ENCODE assay signal across 8 cellular contexts in the genomic region with DNA sequence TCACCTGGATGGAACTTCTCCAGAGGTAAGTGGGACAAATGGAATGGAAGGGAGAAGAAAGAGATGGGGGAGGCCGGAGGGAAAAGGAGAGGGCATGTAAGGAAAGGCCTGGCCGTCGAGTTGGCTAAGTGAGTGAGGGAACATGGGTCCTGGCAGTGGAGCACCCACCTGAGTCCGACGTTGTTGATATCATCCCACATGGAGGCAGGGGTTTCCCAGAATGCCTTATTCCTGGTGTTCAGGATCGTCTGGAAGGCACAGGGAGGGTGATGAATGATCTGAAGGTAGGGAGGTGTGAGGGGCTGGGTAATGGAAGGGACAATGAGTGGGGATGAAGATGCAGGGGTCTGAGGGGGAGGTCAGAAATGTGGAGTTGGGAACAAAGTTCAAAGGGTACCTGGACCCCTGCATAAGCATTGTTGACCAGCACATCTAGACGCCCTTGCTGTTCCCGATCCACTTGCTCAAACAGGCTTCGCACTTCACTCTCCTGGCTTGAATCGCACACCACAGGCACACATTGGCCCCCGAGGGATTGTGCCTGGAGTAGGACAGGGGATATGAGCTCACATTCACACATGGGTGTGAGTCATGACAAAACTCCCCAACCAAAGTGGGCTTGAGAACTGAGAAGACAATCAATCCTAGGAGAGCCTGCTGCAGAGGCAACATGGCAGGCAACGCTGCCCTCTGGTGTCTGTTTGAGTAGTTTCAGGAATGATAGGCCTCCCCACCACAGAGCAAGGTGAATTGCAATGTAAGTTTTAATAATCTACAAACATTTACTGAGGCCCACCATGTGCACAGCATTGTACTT. TPM values are rescaled to one million over a fixed set of nuclear protein-coding genes. Genes with fewer than 3 reads are reported as not detected.
A peak's percentile ranks its signal among the peaks of the same experiment; 100 is the strongest.
DNase-seq lines count a peak whose midpoint lies in the region; ATAC-seq and TF ChIP-seq lines count a peak whose summit lies in the region.

No MANE protein-coding gene starts in this region.

- H3K4me1 ChIP-seq in naive thymus-derived CD4-positive, alpha-beta T cell (ENCODE audit: control insufficient read depth in 2 of 2, insufficient read depth in 2 of 2, low read length in 2 of 2) = peaks cover 19 to 39% of the 10 kb centered on the region in 2 donors

- intact Hi-C loops in naive thymus-derived CD4-positive, alpha-beta T cell (cut with micrococcal nuclease) = loop anchor here (1.0 to 5.0 kb wide), 8 partner anchors 12 to 284 kb away; a partner anchor contains a TSS

- peaks cover 0 to 26% (median 13%) of the 10 kb centered on the region in 5 donors for H3K36me3 Mint-ChIP-seq in naive thymus-derived CD4-positive, alpha-beta T cell
- peaks cover 40% of the 10 kb centered on the region for H3K36me3 Mint-ChIP-seq in stimulated activated naive CD8-positive, alpha-beta T cell treated with anti-CD3 and anti-CD28 coated beads, Interleukin-15, Interleukin-2, amounts not matched to agents 100 ng/mL and 50 ng/mL, for 24 hours (ENCODE audit: low read depth)

- CTCF ChIA-PET in BJ (lab: Yijun Ruan, JAX) = interaction anchor here (0.7 to 9.8 kb wide), 23 partner anchors 8 to 239 kb away, joined by 3 to 205 read pairs (median 6); a partner anchor contains a TSS
- CTCF ChIA-PET in naive thymus-derived CD4-positive, alpha-beta T cell (lab: Charles Lee) = interaction anchor here (0.7 to 9.4 kb wide), 16 partner anchors 12 to 664 kb away, joined by 3 to 140 read pairs (median 4); a partner anchor contains a TSS

- peak overlapping the region in 7 of 10 donors; percentile 5 to 89 (median 54) for H3K4me3 Mint-ChIP-seq in naive thymus-derived CD4-positive, alpha-beta T cell
- H3K4me3 Mint-ChIP-seq in stimulated activated naive CD8-positive, alpha-beta T cell treated with anti-CD3 and anti-CD28 coated beads, Interleukin-15, Interleukin-2, amounts not matched to agents 100 ng/mL and 50 ng/mL, for 24 hours = peak overlapping the region; percentile 41

- H3K27ac Mint-ChIP-seq in naive thymus-derived CD4-positive, alpha-beta T cell = peak overlapping the region; percentile 73 to 95 (median 90)
- peak overlapping the region; percentile 90 for H3K27ac Mint-ChIP-seq in stimulated activated naive CD8-positive, alpha-beta T cell treated with anti-CD3 and anti-CD28 coated beads, Interleukin-15, Interleukin-2, amounts not matched to agents 100 ng/mL and 50 ng/mL, for 24 hours

- no peaks in the 10 kb centered on the region for H3K27me3 Mint-ChIP-seq in naive thymus-derived CD4-positive, alpha-beta T cell
- no peaks in the 10 kb centered on the region for H3K27me3 Mint-ChIP-seq in stimulated activated naive CD8-positive, alpha-beta T cell treated with anti-CD3 and anti-CD28 coated beads, Interleukin-15, Interleukin-2, amounts not matched to agents 100 ng/mL and 50 ng/mL, for 24 hours

- POLR2A ChIA-PET in BJ (lab: Charles Lee) = no interaction called here
- POLR2A ChIA-PET in naive thymus-derived CD4-positive, alpha-beta T cell (lab: Charles Lee) = interaction anchor here (1.0 to 8.7 kb wide), 7 partner anchors 15 to 134 kb away, joined by 3 to 125 read pairs (median 12); a partner anchor contains a TSS

- no peaks in the 10 kb centered on the region for H3K9me3 ChIP-seq in naive thymus-derived CD4-positive, alpha-beta T cell (ENCODE audit: control insufficient read depth in 2 of 3, low read length in 3 of 3)

- H3K27ac ChIP-seq in naive thymus-derived CD4-positive, alpha-beta T cell (ENCODE audit: low read depth, low read length) = peak overlapping the region; percentile 62

- peak; percentile 44 for ATAC-seq in GM19023 (IDR thresholded peaks at IDR 0.05; ENCODE audit: unreplicated experiment)
- peak; percentile 44 for ATAC-seq in HG03469 (IDR thresholded peaks at IDR 0.05; ENCODE audit: unreplicated experiment)
- peak; percentile 79 for ATAC-seq in naive thymus-derived CD4-positive, alpha-beta T cell

- DNase-seq in BJ (ENCODE audit: low read depth) (peak; percentile 49), NOMO-1 treated with DMSO at 0.1 percent for 48 hours (lab: John Stamatoyannopoulos, UW; ENCODE audit: unreplicated experiment) (peak; percentile 67), epithelial cell of esophagus (ENCODE audit: low read depth) (peak; percentile 95)
- peak; percentile 70 for DNase-seq in activated CD8-positive, alpha-beta memory T cell treated with anti-CD3 and anti-CD28 coated beads, Interleukin-2, amount 50 U/mL, for 4 hours
- DNase-seq in naive thymus-derived CD4-positive, alpha-beta T cell = peak; percentile 38 to 79 (median 69)

- no peaks in the 10 kb centered on the region for H3K27me3 ChIP-seq in BJ (ENCODE audit: control insufficient read depth, insufficient read depth, low read length)
- H3K27me3 ChIP-seq in naive thymus-derived CD4-positive, alpha-beta T cell (ENCODE audit: control insufficient read depth in 2 of 2, insufficient read depth in 2 of 2, low read length in 2 of 2) = no peaks in the 10 kb centered on the region

- H3K4me3 ChIP-seq in BJ (ENCODE audit: low read depth, low read length) = no peak overlapping the region
- H3K4me3 ChIP-seq in epithelial cell of esophagus (ENCODE audit: low read length) = no peak overlapping the region
- no peak overlapping the region for H3K4me3 ChIP-seq in naive thymus-derived CD4-positive, alpha-beta T cell (ENCODE audit: low read length)

- H3K9me3 Mint-ChIP-seq in naive thymus-derived CD4-positive, alpha-beta T cell = peaks cover 0 to 6% (median 0%) of the 10 kb centered on the region in 11 donors
- no peaks in the 10 kb centered on the region for H3K9me3 Mint-ChIP-seq in stimulated activated naive CD8-positive, alpha-beta T cell treated with anti-CD3 and anti-CD28 coated beads, Interleukin-15, Interleukin-2, amounts not matched to agents 100 ng/mL and 50 ng/mL, for 24 hours

- TF ChIP-seq CTCF in BJ (IDR thresholded peaks at IDR 0.05; ENCODE audit: insufficient read depth, low read depth, low read length) = peak; percentile 79
- TF ChIP-seq CTCF in epithelial cell of esophagus (IDR thresholded peaks at IDR 0.05; ENCODE audit: insufficient read depth, low read depth, low read length, missing control alignments) = peak; percentile 88

- peaks cover 10% of the 10 kb centered on the region for H3K36me3 ChIP-seq in BJ (ENCODE audit: control insufficient read depth, insufficient read depth, low read length)
- peaks cover 11 to 34% (median 14%) of the 10 kb centered on the region in 3 experiments for H3K36me3 ChIP-seq in naive thymus-derived CD4-positive, alpha-beta T cell (ENCODE audit: control insufficient read depth in 2 of 3, insufficient read depth in 3 of 3, low read length in 3 of 3)

- peaks cover 24 to 61% (median 48%) of the 10 kb centered on the region in 7 donors for H3K4me1 Mint-ChIP-seq in naive thymus-derived CD4-positive, alpha-beta T cell
- H3K4me1 Mint-ChIP-seq in stimulated activated naive CD8-positive, alpha-beta T cell treated with anti-CD3 and anti-CD28 coated beads, Interleukin-15, Interleukin-2, amounts not matched to agents 100 ng/mL and 50 ng/mL, for 24 hours (ENCODE audit: low read depth) = peaks cover 57% of the 10 kb centered on the region

RNA-seq across cellular contexts. Expression of a gene that starts 3.0 kb away (rescaled TPM):
- polyA plus RNA-seq in BJ (2011; rRNA removed) = 40.5 and 57.1 TPM in 2 replicates
- 26.2 and 38.9 TPM in 2 replicates for polyA minus RNA-seq in BJ (2011; rRNA and poly(A)+ RNA removed)
- 10 to 100 TPM; 25.2 to 37.0 (median 33.3) TPM for total RNA-seq in naive thymus-derived CD4-positive, alpha-beta T cell
- 10 to 100 TPM; 21.3 to 38.4 TPM for polyA plus RNA-seq in naive thymus-derived CD4-positive, alpha-beta T cell

RNA-seq across cellular contexts. Expression of a gene that starts 3.1 kb away (rescaled TPM):
- polyA plus RNA-seq in BJ (2011; rRNA removed) = 13.9 and 16.3 TPM in 2 replicates
- 19.8 and 35.0 TPM in 2 replicates for polyA minus RNA-seq in BJ (2011; rRNA and poly(A)+ RNA removed)
- 10 to 100 TPM; 22.7 to 39.5 (median 29.8) TPM for total RNA-seq in naive thymus-derived CD4-positive, alpha-beta T cell
- 1 to 10 TPM; 1.7 to 1.8 TPM for polyA plus RNA-seq in naive thymus-derived CD4-positive, alpha-beta T cell

RNA-seq across cellular contexts. Expression of a gene that starts 11.2 kb away (rescaled TPM):
- polyA plus RNA-seq in BJ (2011; rRNA removed) = 0.63 and 0.98 TPM in 2 replicates
- polyA minus RNA-seq in BJ (2011; rRNA and poly(A)+ RNA removed) = 0.31 and 1.1 TPM in 2 replicates
- 10 to 100 TPM; 16.4 to 31.5 (median 22.7) TPM for total RNA-seq in naive thymus-derived CD4-positive, alpha-beta T cell
- 10 to 100 TPM; 18.7 to 19.3 TPM for polyA plus RNA-seq in naive thymus-derived CD4-positive, alpha-beta T cell

RNA-seq across cellular contexts. Expression of a gene that starts 13.4 kb away (rescaled TPM):
- 0.98 and 1.6 TPM in 2 replicates for polyA plus RNA-seq in BJ (2011; rRNA removed)
- 1.2 and 2.5 TPM in 2 replicates for polyA minus RNA-seq in BJ (2011; rRNA and poly(A)+ RNA removed)
- 10 to 100 TPM; 13.9 to 26.8 (median 17.5) TPM for total RNA-seq in naive thymus-derived CD4-positive, alpha-beta T cell
- 1 to 10 TPM; 2.1 to 2.7 TPM for polyA plus RNA-seq in naive thymus-derived CD4-positive, alpha-beta T cell

RNA-seq across cellular contexts. Expression of a gene that starts 14.8 kb away (rescaled TPM):
- polyA plus RNA-seq in BJ (2011; rRNA removed) = 2.5 and 2.6 TPM in 2 replicates
- polyA minus RNA-seq in BJ (2011; rRNA and poly(A)+ RNA removed) = 0.77 and 1.00 TPM in 2 replicates
- 10 to 100 TPM; 14.1 to 28.8 (median 26.3) TPM for total RNA-seq in naive thymus-derived CD4-positive, alpha-beta T cell
- polyA plus RNA-seq in naive thymus-derived CD4-positive, alpha-beta T cell = 1 to 10 TPM; 9.1 to 9.4 TPM
